14 cellular contexts compared by ENCODE assay signal in genomic region chr14:102095231-102095870, GRCh38. TPM values are rescaled to one million over a fixed set of nuclear protein-coding genes. Genes with fewer than 3 reads are reported as not detected.
DNase-seq lines count a peak whose midpoint lies in the region; ATAC-seq, FAIRE-seq and TF ChIP-seq lines count a peak whose summit lies in the region.
"Had no signal": no experiment of that assay in that cellular context is flagged by ENCODE, and none has a peak within 500 bp of the region (broad histone marks: within the 10 kb centered on the region; RNA-seq: fewer than 3 reads in every experiment).

No MANE protein-coding gene starts in this region.

- CTCF ChIA-PET in Caco-2 (lab: Charles Lee), result interaction anchor here (0.6 to 2.0 kb wide), 8 partner anchors 31 to 322 kb away, joined by 3 to 26 read pairs (median 4); no protein-coding TSS in a partner anchor
- CTCF ChIA-PET in CD4-positive, alpha-beta memory T cell (lab: Charles Lee; ENCODE audit: partially characterized antibody), result interaction anchor here (0.6 to 6.5 kb wide), 20 partner anchors 7 to 389 kb away, joined by 3 to 77 read pairs (median 6); no protein-coding TSS in a partner anchor

- no peak for TF ChIP-seq POLR2A in H54 (IDR thresholded peaks at IDR 0.05; ENCODE audit: low read depth, low read length)

- H3K4me3 Mint-ChIP-seq in Caco-2 (ENCODE audit: unreplicated experiment), result no peak overlapping the region
- H3K4me3 Mint-ChIP-seq in neural crest cell, result peak overlapping the region; percentile 41
- no peak overlapping the region for H3K4me3 Mint-ChIP-seq in CD4-positive, alpha-beta memory T cell

- ATAC-seq in HG02610 (IDR thresholded peaks at IDR 0.05; ENCODE audit: unreplicated experiment) (no peak), HG02642 (IDR thresholded peaks at IDR 0.05; ENCODE audit: poor library complexity, unreplicated experiment) (no peak)

- H3K36me3 ChIP-seq in Caco-2 (ENCODE audit: control insufficient read depth, insufficient read depth, low read length), result no peaks in the 10 kb centered on the region
- no peaks in the 10 kb centered on the region for H3K36me3 ChIP-seq in CD4-positive, alpha-beta memory T cell (ENCODE audit: insufficient read depth, low read length)

- H3K4me3 ChIP-seq in Caco-2 (ENCODE audit: low read depth, low read length), result no peak overlapping the region
- no peak overlapping the region for H3K4me3 ChIP-seq in CD4-positive, alpha-beta memory T cell (ENCODE audit: low read length in 2 of 2)
- H3K4me3 ChIP-seq: lung had no signal

- H3K27me3 ChIP-seq in Caco-2 (replicated peaks; ENCODE audit: control insufficient read depth, insufficient read depth, low read length), result no peaks in the 10 kb centered on the region
- no peaks in the 10 kb centered on the region for H3K27me3 ChIP-seq in CD4-positive, alpha-beta memory T cell (ENCODE audit: insufficient read depth, low read length)

- no peaks in the 10 kb centered on the region for H3K27me3 Mint-ChIP-seq in Caco-2 (ENCODE audit: insufficient read depth, unreplicated experiment)
- no peaks in the 10 kb centered on the region for H3K27me3 Mint-ChIP-seq in neural crest cell (ENCODE audit: low read depth)
- no peaks in the 10 kb centered on the region for H3K27me3 Mint-ChIP-seq in CD4-positive, alpha-beta memory T cell
- H3K27me3 Mint-ChIP-seq: CD4-positive, CD25-positive, alpha-beta regulatory T cell had no signal

- no peak overlapping the region for H3K27ac ChIP-seq in CD4-positive, alpha-beta memory T cell (ENCODE audit: low read depth, low read length)

- H3K36me3 Mint-ChIP-seq in Caco-2 (ENCODE audit: insufficient read depth, unreplicated experiment) (peaks cover 8% of the 10 kb centered on the region), neural crest cell (ENCODE audit: low read depth) (no peaks in the 10 kb centered on the region)
- no peaks in the 10 kb centered on the region for H3K36me3 Mint-ChIP-seq in CD4-positive, alpha-beta memory T cell
- H3K36me3 Mint-ChIP-seq: CD4-positive, CD25-positive, alpha-beta regulatory T cell had no signal

- TF ChIP-seq CTCF in Caco-2 (IDR thresholded peaks at IDR 0.05; ENCODE audit: insufficient read depth in 1 of 2, low read depth in 1 of 2, low read length in 1 of 2, severe bottlenecking in 1 of 2, unreplicated experiment in 1 of 2) (no peak), neural crest cell (conservative IDR thresholded peaks at IDR 0.05) (no peak)

- H3K9me3 ChIP-seq in Caco-2, result no peaks in the 10 kb centered on the region
- no peaks in the 10 kb centered on the region for H3K9me3 ChIP-seq in CD4-positive, alpha-beta memory T cell (ENCODE audit: control insufficient read depth in 1 of 2, low read length in 2 of 2)

- intact Hi-C loops in Caco-2 (cut with micrococcal nuclease; ENCODE audit: unreplicated experiment), result no loop called here
- intact Hi-C loops in CD4-positive, alpha-beta memory T cell (cut with micrococcal nuclease), result no loop called here

- no TSS peak for BruUV-seq in Caco-2 (replicated peaks; lab: Mats Ljungman, UMichigan)

- peak overlapping the region; percentile 60 for H3K27ac Mint-ChIP-seq in Caco-2 (ENCODE audit: unreplicated experiment)
- H3K27ac Mint-ChIP-seq in neural crest cell (ENCODE audit: unreplicated experiment), result peak overlapping the region; percentile 70
- H3K27ac Mint-ChIP-seq in CD4-positive, alpha-beta memory T cell, result peak overlapping the region in 1 of 7 donors; percentile 72

- POLR2A ChIA-PET in Caco-2 (lab: Charles Lee), result interaction anchor here (0.6 to 1.1 kb wide), 2 partner anchors 31 to 40 kb away, joined by 3 to 5 read pairs; no protein-coding TSS in a partner anchor
- POLR2A ChIA-PET in CD4-positive, alpha-beta memory T cell (lab: Charles Lee; ENCODE audit: partially characterized antibody), result interaction anchor here (1.6 kb wide), 1 partner anchor 388 kb away, joined by 4 read pairs; no protein-coding TSS in a partner anchor

- peaks cover 16% of the 10 kb centered on the region for H3K4me1 Mint-ChIP-seq in Caco-2 (ENCODE audit: low read depth, unreplicated experiment)
- peaks cover 12% of the 10 kb centered on the region for H3K4me1 Mint-ChIP-seq in neural crest cell
- peaks cover 0 to 4% (median under 1%) of the 10 kb centered on the region in 4 donors for H3K4me1 Mint-ChIP-seq in CD4-positive, alpha-beta memory T cell

- H3K9me3 Mint-ChIP-seq in Caco-2 (ENCODE audit: unreplicated experiment), result no peaks in the 10 kb centered on the region
- no peaks in the 10 kb centered on the region for H3K9me3 Mint-ChIP-seq in neural crest cell
- H3K9me3 Mint-ChIP-seq in CD4-positive, alpha-beta memory T cell, result no peaks in the 10 kb centered on the region
- H3K9me3 Mint-ChIP-seq: CD4-positive, CD25-positive, alpha-beta regulatory T cell had no signal

- FAIRE-seq in H54 (lab: Jason Lieb, UNC), result peak; percentile 76
- FAIRE-seq: endothelial cell of umbilical vein had no signal

- peaks cover 36% of the 10 kb centered on the region for H3K4me1 ChIP-seq in Caco-2
- H3K4me1 ChIP-seq in CD4-positive, alpha-beta memory T cell (ENCODE audit: insufficient read depth, low read length), result no peaks in the 10 kb centered on the region

- DNase-seq in Caco-2, result no peak
- DNase-seq in H54 (ENCODE audit: insufficient read length, low spot score), result no peak
- DNase-seq in amniotic epithelial cell (ENCODE audit: low read depth), result peak; percentile 43
- no peak for DNase-seq in neural crest cell (ENCODE audit: low read depth, low spot score)
- DNase-seq in stimulated activated CD4-positive, alpha-beta T cell treated with anti-CD3 and anti-CD28 coated beads, Interleukin-2, amount 100 ng/mL, for 24 hours, result no peak
- DNase-seq in CD4-positive, alpha-beta memory T cell, result no peak
- DNase-seq: CD4-positive, CD25-positive, alpha-beta regulatory T cell; NCI-H1105 treated with DMSO at 0.1 percent for 48 hours; stimulated activated CD4-positive, alpha-beta T cell treated with anti-CD3 and anti-CD28 coated beads, Interleukin-2, amount 100 ng/mL, for 48 hours; SW 1271 had no signal

RNA-seq across cellular contexts. Expression of gene HSP90AA1, which starts 8.5 kb away (rescaled TPM):
- total RNA-seq in Caco-2 (2022) (464 and 478 TPM in 2 replicates), neural crest cell (760 and 771 TPM in 2 replicates)
- 100 to 1,000 TPM; 275 to 297 TPM for total RNA-seq in CD4-positive, alpha-beta memory T cell
- 100 to 1,000 TPM; 191 to 515 TPM for polyA plus RNA-seq in CD4-positive, alpha-beta memory T cell

RNA-seq across cellular contexts. Expression of gene WDR20, which starts 44.3 kb away (rescaled TPM):
- total RNA-seq in Caco-2 (2022) (32.5 and 34.0 TPM in 2 replicates), neural crest cell (28.2 and 30.2 TPM in 2 replicates)
- total RNA-seq in CD4-positive, alpha-beta memory T cell, result 10 to 100 TPM; 56.8 to 57.9 TPM
- polyA plus RNA-seq in CD4-positive, alpha-beta memory T cell, result 10 to 100 TPM; 18.8 to 22.3 TPM
